7 cellular contexts compared by ENCODE assay signal in the genomic region with DNA sequence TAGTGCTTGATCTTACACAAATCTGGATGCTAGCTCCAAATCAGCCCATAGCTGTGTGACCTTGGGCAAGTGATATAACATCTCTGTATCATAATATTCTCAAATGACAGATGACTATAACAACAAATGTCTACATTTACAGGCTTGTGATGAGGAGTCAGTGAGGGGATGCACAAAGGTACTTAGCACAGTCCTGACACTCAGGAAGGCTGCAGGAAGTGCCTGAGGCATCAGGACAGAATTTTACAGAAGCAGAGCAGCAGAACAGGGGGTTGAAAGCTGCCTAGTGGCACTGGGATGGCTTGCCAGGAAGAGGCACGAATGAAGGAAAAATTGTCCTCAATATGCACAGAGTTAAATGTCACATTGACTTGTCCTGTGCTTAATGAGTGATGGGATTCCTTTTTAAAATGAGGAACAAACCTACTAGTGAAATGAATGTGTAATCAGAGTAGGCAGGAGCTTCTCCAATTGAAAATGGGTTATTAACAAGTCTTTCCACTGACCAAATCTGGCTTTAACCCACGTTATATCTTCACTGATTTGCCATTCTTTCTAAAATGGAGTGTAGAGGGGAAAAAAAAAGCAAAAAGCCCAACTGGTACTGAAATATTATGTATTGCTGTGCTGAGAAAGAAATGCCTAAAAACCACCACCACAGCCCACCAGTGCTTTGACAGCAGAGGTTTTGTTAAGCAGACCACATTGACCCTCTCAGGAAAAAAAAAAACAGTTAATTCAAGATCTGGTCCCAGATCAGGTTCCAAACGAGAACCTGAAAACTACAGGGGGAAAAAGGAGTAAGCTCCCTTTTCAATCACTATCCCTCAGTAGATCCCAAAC. TPM values are rescaled to one million over a fixed set of nuclear protein-coding genes. Genes with fewer than 3 reads are reported as not detected.
DNase-seq lines count a peak whose midpoint lies in the region; ATAC-seq and TF ChIP-seq lines count a peak whose summit lies in the region.

No MANE protein-coding gene starts in this region.

- H3K4me1 ChIP-seq in mucosa of rectum (ENCODE audit: control insufficient read depth in 2 of 2, insufficient read depth in 2 of 2, low read length in 2 of 2), result peaks cover 23 to 31% of the 10 kb centered on the region in 2 donors

- no peaks in the 10 kb centered on the region for H3K27me3 Mint-ChIP-seq in activated T-helper 17 cell treated with anti-CD3 and anti-CD28 coated beads, Interleukin-2, amount 50 U/mL, for 72 hours

- no peaks in the 10 kb centered on the region for H3K27me3 ChIP-seq in mucosa of rectum (ENCODE audit: control insufficient read depth in 2 of 2, insufficient read depth in 2 of 2, low read length in 2 of 2)

- H3K36me3 Mint-ChIP-seq in activated T-helper 17 cell treated with anti-CD3 and anti-CD28 coated beads, Interleukin-2, amount 50 U/mL, for 72 hours (ENCODE audit: low read depth), result peaks cover 91% of the 10 kb centered on the region

- no peaks in the 10 kb centered on the region for H3K9me3 Mint-ChIP-seq in activated T-helper 17 cell treated with anti-CD3 and anti-CD28 coated beads, Interleukin-2, amount 50 U/mL, for 72 hours

- peak overlapping the region in 1 of 2 donors; percentile 43 for H3K4me3 ChIP-seq in mucosa of rectum (ENCODE audit: low read length in 2 of 2)

- no peaks in the 10 kb centered on the region for H3K36me3 ChIP-seq in mucosa of rectum (ENCODE audit: control insufficient read depth in 2 of 2, insufficient read depth in 2 of 2, low read length in 2 of 2)

- TF ChIP-seq CTCF in GM13976 (IDR thresholded peaks at IDR 0.05; ENCODE audit: borderline replicate concordance, control extremely low read depth, extremely low read depth, insufficient read depth, missing control alignments), result no peak

- peaks cover 56% of the 10 kb centered on the region for H3K4me1 Mint-ChIP-seq in activated T-helper 17 cell treated with anti-CD3 and anti-CD28 coated beads, Interleukin-2, amount 50 U/mL, for 72 hours

- peak overlapping the region; percentile 28 to 46 for H3K27ac ChIP-seq in mucosa of rectum (ENCODE audit: low read depth in 2 of 2, low read length in 2 of 2)

- H3K27ac Mint-ChIP-seq in activated T-helper 17 cell treated with anti-CD3 and anti-CD28 coated beads, Interleukin-2, amount 50 U/mL, for 72 hours, result peak overlapping the region; percentile 87

- in situ Hi-C loops in GM13976 (cut with MboI; ENCODE audit: low sequenced_read_pairs, unreplicated experiment), result loop anchor here (10.0 to 25.0 kb wide), 3 partner anchors 319 to 747 kb away; no protein-coding TSS in a partner anchor

- ATAC-seq in GM18867 (IDR thresholded peaks at IDR 0.05; ENCODE audit: unreplicated experiment) (peak; percentile 30), HG02973 (IDR thresholded peaks at IDR 0.05; ENCODE audit: unreplicated experiment) (peak; percentile 45), HG03025 (IDR thresholded peaks at IDR 0.05; ENCODE audit: low FRiP score, unreplicated experiment) (no peak)
- peak; percentile 11 for ATAC-seq in activated T-helper 17 cell treated with anti-CD3 and anti-CD28 coated beads, Interleukin-2, amount 50 U/mL, for 72 hours (replicated peaks)

- peak overlapping the region; percentile 100 for H3K4me3 Mint-ChIP-seq in activated T-helper 17 cell treated with anti-CD3 and anti-CD28 coated beads, Interleukin-2, amount 50 U/mL, for 72 hours

- peak overlapping the region in 1 of 2 donors; percentile 29 for H3K9ac ChIP-seq in mucosa of rectum (ENCODE audit: low read depth in 1 of 2, low read length in 2 of 2)

- H3K9me3 ChIP-seq in mucosa of rectum (ENCODE audit: control insufficient read depth in 2 of 2, low read length in 2 of 2), result no peaks in the 10 kb centered on the region

- DNase-seq in GM13976 (ENCODE audit: low spot score), result no peak
- no peak for DNase-seq in iPS-NIHi7 (ENCODE audit: extremely low spot score)

RNA-seq across cellular contexts. Expression of a gene that starts 11.6 kb away (rescaled TPM):
- total RNA-seq in activated T-helper 17 cell treated with anti-CD3 and anti-CD28 coated beads, Interleukin-2, amount 50 U/mL, for 72 hours, result 100 to 1,000 TPM; 131 to 648 TPM
